In the genomic region with DNA sequence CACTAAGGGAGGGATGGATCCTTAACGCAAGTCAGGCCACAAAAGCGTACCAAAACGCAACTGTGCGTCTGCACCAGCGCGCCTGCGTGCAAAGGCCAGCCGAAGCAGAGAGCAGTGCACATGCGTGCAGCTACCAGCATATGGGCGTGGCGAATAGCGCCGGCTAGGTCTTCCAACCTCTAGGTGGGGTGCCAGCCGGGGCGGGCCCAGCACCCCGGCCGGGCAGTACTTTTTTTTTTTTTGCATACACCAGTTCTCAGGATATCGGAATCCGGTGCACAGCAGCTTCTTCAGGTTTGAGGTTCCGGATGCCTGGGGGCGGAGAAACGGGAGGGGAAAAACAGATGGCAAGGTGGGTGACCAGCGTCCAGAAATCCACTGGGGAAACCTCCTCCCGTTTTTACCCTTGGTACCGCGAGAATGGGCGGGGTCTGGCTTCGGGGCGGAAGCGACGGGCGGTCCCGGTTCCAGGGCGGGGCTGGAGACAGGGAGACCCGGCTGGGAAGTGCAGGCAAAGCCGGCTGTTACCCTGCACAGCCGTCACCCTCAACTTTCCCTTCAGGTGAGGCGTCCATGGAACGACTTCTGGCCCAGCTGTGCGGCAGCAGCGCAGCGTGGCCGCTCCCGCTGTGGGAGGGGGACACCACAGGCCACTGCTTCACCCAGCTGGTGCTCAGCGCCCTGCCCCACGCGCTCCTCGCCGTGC, we compare ENCODE assay signal across 8 cellular contexts. TPM values are rescaled to one million over a fixed set of nuclear protein-coding genes. Genes with fewer than 3 reads are reported as not detected.
DNase-seq lines count a peak whose midpoint lies in the region; TF ChIP-seq lines count a peak whose summit lies in the region.

A gene with protein sequence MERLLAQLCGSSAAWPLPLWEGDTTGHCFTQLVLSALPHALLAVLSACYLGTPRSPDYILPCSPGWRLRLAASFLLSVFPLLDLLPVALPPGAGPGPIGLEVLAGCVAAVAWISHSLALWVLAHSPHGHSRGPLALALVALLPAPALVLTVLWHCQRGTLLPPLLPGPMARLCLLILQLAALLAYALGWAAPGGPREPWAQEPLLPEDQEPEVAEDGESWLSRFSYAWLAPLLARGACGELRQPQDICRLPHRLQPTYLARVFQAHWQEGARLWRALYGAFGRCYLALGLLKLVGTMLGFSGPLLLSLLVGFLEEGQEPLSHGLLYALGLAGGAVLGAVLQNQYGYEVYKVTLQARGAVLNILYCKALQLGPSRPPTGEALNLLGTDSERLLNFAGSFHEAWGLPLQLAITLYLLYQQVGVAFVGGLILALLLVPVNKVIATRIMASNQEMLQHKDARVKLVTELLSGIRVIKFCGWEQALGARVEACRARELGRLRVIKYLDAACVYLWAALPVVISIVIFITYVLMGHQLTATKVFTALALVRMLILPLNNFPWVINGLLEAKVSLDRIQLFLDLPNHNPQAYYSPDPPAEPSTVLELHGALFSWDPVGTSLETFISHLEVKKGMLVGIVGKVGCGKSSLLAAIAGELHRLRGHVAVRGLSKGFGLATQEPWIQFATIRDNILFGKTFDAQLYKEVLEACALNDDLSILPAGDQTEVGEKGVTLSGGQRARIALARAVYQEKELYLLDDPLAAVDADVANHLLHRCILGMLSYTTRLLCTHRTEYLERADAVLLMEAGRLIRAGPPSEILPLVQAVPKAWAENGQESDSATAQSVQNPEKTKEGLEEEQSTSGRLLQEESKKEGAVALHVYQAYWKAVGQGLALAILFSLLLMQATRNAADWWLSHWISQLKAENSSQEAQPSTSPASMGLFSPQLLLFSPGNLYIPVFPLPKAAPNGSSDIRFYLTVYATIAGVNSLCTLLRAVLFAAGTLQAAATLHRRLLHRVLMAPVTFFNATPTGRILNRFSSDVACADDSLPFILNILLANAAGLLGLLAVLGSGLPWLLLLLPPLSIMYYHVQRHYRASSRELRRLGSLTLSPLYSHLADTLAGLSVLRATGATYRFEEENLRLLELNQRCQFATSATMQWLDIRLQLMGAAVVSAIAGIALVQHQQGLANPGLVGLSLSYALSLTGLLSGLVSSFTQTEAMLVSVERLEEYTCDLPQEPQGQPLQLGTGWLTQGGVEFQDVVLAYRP (N-terminal part only) (plus strand): TSS at position 136 of the 706 bp plus-strand sequence. CDS start 438 bp downstream, at position 574.

- H3K36me3 ChIP-seq in H7 (replicated peaks; ENCODE audit: control insufficient read depth, insufficient read depth, low read length): no peaks in the 10 kb centered on the region

- peaks cover 6% of the 10 kb centered on the region for H3K36me3 Mint-ChIP-seq in nephron (ENCODE audit: low read depth)
- H3K36me3 Mint-ChIP-seq in stimulated activated naive CD8-positive, alpha-beta T cell treated with anti-CD3 and anti-CD28 coated beads, Interleukin-15, Interleukin-2, amounts not matched to agents 100 ng/mL and 50 ng/mL, for 24 hours (ENCODE audit: low read depth): peaks cover 15% of the 10 kb centered on the region

- H3K9me3 Mint-ChIP-seq in nephron: peaks cover 10% of the 10 kb centered on the region
- H3K9me3 Mint-ChIP-seq in stimulated activated naive CD8-positive, alpha-beta T cell treated with anti-CD3 and anti-CD28 coated beads, Interleukin-15, Interleukin-2, amounts not matched to agents 100 ng/mL and 50 ng/mL, for 24 hours: no peaks in the 10 kb centered on the region

- TF ChIP-seq CTCF in fibroblast of the aortic adventitia (IDR thresholded peaks at IDR 0.05; ENCODE audit: insufficient read depth, low read length) (peak; percentile 48), nephron (IDR thresholded peaks at IDR 0.05; ENCODE audit: unreplicated experiment in 3 of 3) (peak; percentile 30 to 58 (median 36))

- H3K4me3 ChIP-seq in H7 (ENCODE audit: insufficient read depth, low read depth, low read length): peak within 1 kb of the TSS; percentile 92
- peak within 1 kb of the TSS; percentile 99 for H3K4me3 ChIP-seq in fibroblast of the aortic adventitia (ENCODE audit: low read depth, low read length)

- H3K27me3 Mint-ChIP-seq in nephron (ENCODE audit: low read depth): no peaks in the 10 kb centered on the region
- no peaks in the 10 kb centered on the region for H3K27me3 Mint-ChIP-seq in stimulated activated naive CD8-positive, alpha-beta T cell treated with anti-CD3 and anti-CD28 coated beads, Interleukin-15, Interleukin-2, amounts not matched to agents 100 ng/mL and 50 ng/mL, for 24 hours

- H3K27ac Mint-ChIP-seq in nephron: peak within 1 kb of the TSS; percentile 96 to 99 (median 96)
- peak within 1 kb of the TSS; percentile 96 for H3K27ac Mint-ChIP-seq in stimulated activated naive CD8-positive, alpha-beta T cell treated with anti-CD3 and anti-CD28 coated beads, Interleukin-15, Interleukin-2, amounts not matched to agents 100 ng/mL and 50 ng/mL, for 24 hours

- peak within 1 kb of the TSS; percentile 95 to 99 (median 96) for H3K4me3 Mint-ChIP-seq in nephron
- peak within 1 kb of the TSS; percentile 91 for H3K4me3 Mint-ChIP-seq in stimulated activated naive CD8-positive, alpha-beta T cell treated with anti-CD3 and anti-CD28 coated beads, Interleukin-15, Interleukin-2, amounts not matched to agents 100 ng/mL and 50 ng/mL, for 24 hours

- peak; percentile 96 for DNase-seq in G401 (ENCODE audit: low spot score)
- peak; percentile 98 for DNase-seq in H7
- DNase-seq in M059J (ENCODE audit: low read depth): peak; percentile 96
- peak; percentile 92 to 93 for DNase-seq in SHP77 (lab: John Stamatoyannopoulos, UW)
- DNase-seq in activated effector memory CD4-positive, alpha-beta T cell treated with Interleukin-2 at 50 U/mL for 16 hours: peak; percentile 92
- DNase-seq in fibroblast of the aortic adventitia (ENCODE audit: low read depth): peak; percentile 96

- no peaks in the 10 kb centered on the region for H3K27me3 ChIP-seq in H7 (ENCODE audit: control insufficient read depth, insufficient read depth, low read length)

- in situ Hi-C loops in G401 (cut with HindIII; ENCODE audit: low sequenced_read_pairs): no loop called here

- H3K4me1 Mint-ChIP-seq in nephron: peaks cover 19% of the 10 kb centered on the region
- H3K4me1 Mint-ChIP-seq in stimulated activated naive CD8-positive, alpha-beta T cell treated with anti-CD3 and anti-CD28 coated beads, Interleukin-15, Interleukin-2, amounts not matched to agents 100 ng/mL and 50 ng/mL, for 24 hours (ENCODE audit: low read depth): peaks cover 24% of the 10 kb centered on the region

RNA-seq across cellular contexts. Expression of the gene that starts here (rescaled TPM):
- total RNA-seq in G401 (2014; rRNA removed; shearing (Covaris generic)): 11.0 and 17.3 TPM in 2 replicates
- total RNA-seq in H7 (2014; rRNA removed; shearing (Covaris generic)): 17.3 and 18.4 TPM in 2 replicates
- total RNA-seq in M059J (2014; rRNA removed; shearing (Covaris generic)): 11.7 and 16.5 TPM in 2 replicates
- 12.0 and 25.8 TPM in 2 replicates for total RNA-seq in fibroblast of the aortic adventitia (ENCODE audit: low replicate concordance)

Comparison
In these comparisons a context has a peak if more than half of its experiments do, and no peak if none do; other contexts are left out.
1. Peak in every context shown above with its lines: DNase-seq and H3K4me3 ChIP-seq.